ENCODE assay signal across 22 cellular contexts in genomic region chr11:134667505-134667904, GRCh38.
DNase-seq lines count a peak whose midpoint lies in the region; ATAC-seq and TF ChIP-seq lines count a peak whose summit lies in the region.
"Had no signal": no experiment of that assay in that cellular context is flagged by ENCODE, and none has a peak within 500 bp of the region (broad histone marks: within the 10 kb centered on the region; RNA-seq: fewer than 3 reads in every experiment).

No MANE protein-coding gene starts in this region.

- no peak for DNase-seq in DND-41
- DNase-seq in esophagus muscularis mucosa (ENCODE audit: extremely low spot score) = peak; percentile 70
- DNase-seq in sigmoid colon = peak; percentile 46
- DNase-seq in aorta = no peak
- DNase-seq in EL = no peak
- DNase-seq: Calu3; CD8-positive, alpha-beta memory T cell; HFFc6; KG1; NCI-H1105; NCI-H146; NCI-H2029; NCI-H2227 treated with DMSO at 0.1 percent for 48 hours; NCI-H510A treated with DMSO at 0.1 percent for 48 hours; NCI-H774 had no signal

- H3K27ac ChIP-seq in DND-41 (ENCODE audit: low read length) (peak overlapping the region; percentile 61), esophagus muscularis mucosa (replicated peaks in 1 of 4) (no peak overlapping the region), sigmoid colon (no peak overlapping the region), aorta (ENCODE audit: low read depth in 1 of 2, low read length in 2 of 2) (no peak overlapping the region)
- H3K27ac ChIP-seq: C4-2B, HL-60, SJSA1 had no signal

- intact Hi-C loops in esophagus muscularis mucosa (cut with DNase I) = no loop called here
- intact Hi-C loops in sigmoid colon (cut with DNase I) = no loop called here
- intact Hi-C loops in aorta (cut with DNase I) = no loop called here

- TF ChIP-seq RAD21 in Ishikawa (IDR thresholded peaks at IDR 0.05; ENCODE audit: low read depth) = no peak

- TF ChIP-seq EP300 in Ishikawa (IDR thresholded peaks at IDR 0.05; ENCODE audit: borderline replicate concordance) = no peak
- no peak for TF ChIP-seq EP300 in esophagus muscularis mucosa (IDR thresholded peaks at IDR 0.05)
- no peak for TF ChIP-seq EP300 in sigmoid colon (IDR thresholded peaks at IDR 0.05)

- no peak overlapping the region for H3K4me2 ChIP-seq in DND-41 (ENCODE audit: insufficient read depth, low read length)

- TF ChIP-seq CTCF in DND-41 (IDR thresholded peaks at IDR 0.05; ENCODE audit: borderline replicate concordance, extremely low read depth, low read length, poor library complexity, severe bottlenecking) = no peak
- no peak for TF ChIP-seq CTCF in esophagus muscularis mucosa (IDR thresholded peaks at IDR 0.05)
- no peak for TF ChIP-seq CTCF in sigmoid colon (IDR thresholded peaks at IDR 0.05)

- no peaks in the 10 kb centered on the region for H3K79me2 ChIP-seq in DND-41 (ENCODE audit: insufficient read depth, low read length)

- H3K9me3 ChIP-seq in DND-41 (ENCODE audit: insufficient read depth, low read length, severe bottlenecking) (peaks cover 3% of the 10 kb centered on the region), esophagus muscularis mucosa (no peaks in the 10 kb centered on the region), sigmoid colon (no peaks in the 10 kb centered on the region), aorta (ENCODE audit: control insufficient read depth, low read length) (no peaks in the 10 kb centered on the region)
- H3K9me3 ChIP-seq: SJSA1 had no signal

- H4K20me1 ChIP-seq in DND-41 (ENCODE audit: insufficient read depth, low read length) = no peaks in the 10 kb centered on the region

- no peak overlapping the region for H3K4me3 ChIP-seq in DND-41 (ENCODE audit: low read depth in 1 of 2, low read length in 2 of 2)
- H3K4me3 ChIP-seq in esophagus muscularis mucosa = no peak overlapping the region
- no peak overlapping the region for H3K4me3 ChIP-seq in sigmoid colon
- H3K4me3 ChIP-seq in aorta (ENCODE audit: low read length in 2 of 2) = no peak overlapping the region
- H3K4me3 ChIP-seq: SJSA1 had no signal

- H3K4me1 ChIP-seq in DND-41 (ENCODE audit: insufficient read depth, low read length) = peaks cover 34% of the 10 kb centered on the region
- H3K4me1 ChIP-seq in esophagus muscularis mucosa = no peaks in the 10 kb centered on the region
- no peaks in the 10 kb centered on the region for H3K4me1 ChIP-seq in sigmoid colon
- no peaks in the 10 kb centered on the region for H3K4me1 ChIP-seq in aorta (ENCODE audit: control insufficient read depth in 1 of 2, insufficient read depth in 2 of 2, low read length in 2 of 2)
- H3K4me1 ChIP-seq: SJSA1 had no signal

- no peaks in the 10 kb centered on the region for H3K27me3 ChIP-seq in DND-41 (ENCODE audit: insufficient read depth, low read length, poor library complexity)
- peaks cover 0 to 30% (median 2%) of the 10 kb centered on the region in 4 donors for H3K27me3 ChIP-seq in esophagus muscularis mucosa
- H3K27me3 ChIP-seq in sigmoid colon = peaks cover 0 to 9% (median 0%) of the 10 kb centered on the region in 3 donors
- H3K27me3 ChIP-seq in aorta (ENCODE audit: control insufficient read depth in 1 of 2, insufficient read depth in 2 of 2, low read length in 1 of 2) = no peaks in the 10 kb centered on the region
- H3K27me3 ChIP-seq: SJSA1 had no signal

- ATAC-seq in DND-41 (ENCODE audit: insufficient read depth, low read depth) (no peak), GM19324 (IDR thresholded peaks at IDR 0.05; ENCODE audit: low FRiP score, unreplicated experiment) (no peak), HG02588 (IDR thresholded peaks at IDR 0.05; ENCODE audit: unreplicated experiment) (no peak), aorta (ENCODE audit: low FRiP score) (no peak)
- ATAC-seq: Right ventricle myocardium inferior had no signal

- H3K36me3 ChIP-seq in DND-41 (ENCODE audit: insufficient read depth, low read length) (no peaks in the 10 kb centered on the region), esophagus muscularis mucosa (no peaks in the 10 kb centered on the region), sigmoid colon (no peaks in the 10 kb centered on the region), aorta (ENCODE audit: control insufficient read depth in 1 of 2, insufficient read depth in 2 of 2, low read length in 1 of 2) (no peaks in the 10 kb centered on the region)
- H3K36me3 ChIP-seq: SJSA1 had no signal

- TF ChIP-seq POLR2A in esophagus muscularis mucosa (IDR thresholded peaks at IDR 0.05; ENCODE audit: low read depth) = no peak
- TF ChIP-seq POLR2A in sigmoid colon (IDR thresholded peaks at IDR 0.05) = no peak

- H2AFZ ChIP-seq in DND-41 (ENCODE audit: low read depth, low read length) = no peak overlapping the region

- 76% methylated on average over 9 of the region's 9 CpGs for WGBS in esophagus muscularis mucosa
- 71 to 72% methylated on average over 9 of the region's 9 CpGs for WGBS in sigmoid colon, 2 donors
- 79 to 81% methylated on average over 9 of the region's 9 CpGs for WGBS in aorta, 2 donors

- no peak overlapping the region for H3K9ac ChIP-seq in DND-41 (ENCODE audit: low read depth, low read length)

TF ChIP-seq in Ishikawa, 13 proteins besides CTCF, POLR2A, EP300 and RAD21:
- TF ChIP-seq REST (IDR thresholded peaks at IDR 0.05; ENCODE audit: low read depth) (peak; percentile 52), ZBTB7A (IDR thresholded peaks at IDR 0.05; ENCODE audit: low read depth) (no peak)

Comparison
In these comparisons a context has a peak if more than half of its experiments do, and no peak if none do; other contexts are left out.
1. DNase-seq: peak in esophagus muscularis mucosa (single experiment) and sigmoid colon (single experiment); none in DND-41 (single experiment), aorta (0 of 2) and EL (single experiment).